Comparison of ENCODE assay signal across 1 cellular context in the genomic region with DNA sequence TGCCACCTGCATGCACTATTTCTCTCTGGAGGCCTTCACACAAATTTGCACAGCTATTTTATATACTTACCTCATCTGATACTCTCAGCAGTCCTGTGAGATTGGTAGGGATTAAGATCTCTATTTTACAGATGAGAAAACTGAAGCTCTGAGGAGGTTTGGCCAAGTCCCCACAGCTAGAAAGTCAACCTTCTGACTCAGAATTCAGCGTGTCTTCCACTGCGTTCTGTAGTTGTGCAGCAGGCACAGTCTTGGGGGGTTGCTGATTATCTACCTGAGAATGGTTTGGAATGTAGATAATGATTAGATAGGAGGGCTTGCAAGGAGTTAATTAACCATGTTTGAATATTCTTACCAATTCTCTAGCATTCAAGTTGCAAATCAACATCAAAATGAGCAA.
TF ChIP-seq lines count a peak whose summit lies in the region.

No MANE protein-coding gene starts in this region.

TF ChIP-seq in GM12878, 131 proteins besides CTCF, POLR2A, EP300 and RAD21:
- TF ChIP-seq GABPA (IDR thresholded peaks at IDR 0.05; ENCODE audit: low read depth) (no peak), RAD51 (IDR thresholded peaks at IDR 0.05) (no peak), MYB (IDR thresholded peaks at IDR 0.05; ENCODE audit: borderline replicate concordance, low read depth, low read length) (no peak), NRF1 (conservative IDR thresholded peaks at IDR 0.05; ENCODE audit: low read depth, low read length) (no peak)
- TF ChIP-seq, protein P1, sequence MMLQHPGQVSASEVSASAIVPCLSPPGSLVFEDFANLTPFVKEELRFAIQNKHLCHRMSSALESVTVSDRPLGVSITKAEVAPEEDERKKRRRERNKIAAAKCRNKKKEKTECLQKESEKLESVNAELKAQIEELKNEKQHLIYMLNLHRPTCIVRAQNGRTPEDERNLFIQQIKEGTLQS (IDR thresholded peaks at IDR 0.05; ENCODE audit: borderline replicate concordance, extremely low read depth, low read depth, low read length) = no peak
- TF ChIP-seq, protein P2, sequence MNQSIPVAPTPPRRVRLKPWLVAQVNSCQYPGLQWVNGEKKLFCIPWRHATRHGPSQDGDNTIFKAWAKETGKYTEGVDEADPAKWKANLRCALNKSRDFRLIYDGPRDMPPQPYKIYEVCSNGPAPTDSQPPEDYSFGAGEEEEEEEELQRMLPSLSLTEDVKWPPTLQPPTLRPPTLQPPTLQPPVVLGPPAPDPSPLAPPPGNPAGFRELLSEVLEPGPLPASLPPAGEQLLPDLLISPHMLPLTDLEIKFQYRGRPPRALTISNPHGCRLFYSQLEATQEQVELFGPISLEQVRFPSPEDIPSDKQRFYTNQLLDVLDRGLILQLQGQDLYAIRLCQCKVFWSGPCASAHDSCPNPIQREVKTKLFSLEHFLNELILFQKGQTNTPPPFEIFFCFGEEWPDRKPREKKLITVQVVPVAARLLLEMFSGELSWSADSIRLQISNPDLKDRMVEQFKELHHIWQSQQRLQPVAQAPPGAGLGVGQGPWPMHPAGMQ (IDR thresholded peaks at IDR 0.05; ENCODE audit: borderline replicate concordance) = no peak
- TF ChIP-seq, protein P3, sequence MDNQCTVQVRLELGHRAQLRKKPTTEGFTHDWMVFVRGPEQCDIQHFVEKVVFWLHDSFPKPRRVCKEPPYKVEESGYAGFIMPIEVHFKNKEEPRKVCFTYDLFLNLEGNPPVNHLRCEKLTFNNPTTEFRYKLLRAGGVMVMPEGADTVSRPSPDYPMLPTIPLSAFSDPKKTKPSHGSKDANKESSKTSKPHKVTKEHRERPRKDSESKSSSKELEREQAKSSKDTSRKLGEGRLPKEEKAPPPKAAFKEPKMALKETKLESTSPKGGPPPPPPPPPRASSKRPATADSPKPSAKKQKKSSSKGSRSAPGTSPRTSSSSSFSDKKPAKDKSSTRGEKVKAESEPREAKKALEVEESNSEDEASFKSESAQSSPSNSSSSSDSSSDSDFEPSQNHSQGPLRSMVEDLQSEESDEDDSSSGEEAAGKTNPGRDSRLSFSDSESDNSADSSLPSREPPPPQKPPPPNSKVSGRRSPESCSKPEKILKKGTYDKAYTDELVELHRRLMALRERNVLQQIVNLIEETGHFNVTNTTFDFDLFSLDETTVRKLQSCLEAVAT (IDR thresholded peaks at IDR 0.05) = no peak
